ENCODE assay signal across 19 cellular contexts in the genomic region with DNA sequence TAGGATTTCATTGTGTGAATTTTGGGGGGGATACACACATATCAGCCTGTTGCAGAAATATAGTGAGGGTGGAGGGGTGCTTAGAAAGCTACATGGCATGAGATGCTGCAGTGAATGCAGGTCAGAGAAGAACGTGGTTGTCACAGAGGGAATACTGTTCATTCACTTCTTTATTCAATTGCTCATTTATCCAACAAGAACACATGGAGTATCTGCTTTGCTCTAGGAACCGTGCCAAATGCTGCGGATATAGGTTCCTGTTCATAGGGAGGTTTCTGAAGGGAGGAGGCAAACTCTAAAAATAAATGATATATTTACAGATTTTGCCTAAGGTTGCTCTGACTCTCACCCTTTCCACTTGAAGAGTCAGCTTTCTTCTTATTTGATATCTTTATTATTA.
"Had no signal": no experiment of that assay in that cellular context is flagged by ENCODE, and none has a peak within 500 bp of the region (broad histone marks: within the 10 kb centered on the region; RNA-seq: fewer than 3 reads in every experiment).

No MANE protein-coding gene starts in this region.

- H3K4me3 Mint-ChIP-seq: endodermal cell; naive thymus-derived CD8-positive, alpha-beta T cell; neural crest cell; stimulated activated naive B cell treated with anti-CD40 and anti-IgM and Interleukin-4, amounts not matched to agents 10 μg/mL and 1 μg/mL and 100 μg/mL, for 72 hours; stimulated activated naive CD8-positive, alpha-beta T cell treated with anti-CD3 and anti-CD28 coated beads, Interleukin-15, amount 100 ng/mL, for 72 hours had no signal

- H3K27me3 Mint-ChIP-seq: stimulated activated naive CD8-positive, alpha-beta T cell treated with anti-CD3 and anti-CD28 coated beads, Interleukin-15, amount 100 ng/mL, for 72 hours had no signal

- H3K4me3 ChIP-seq: colonic mucosa, heart left ventricle, mucosa of descending colon, skin epidermis, thoracic aorta, transverse colon had no signal

- H3K9me3 Mint-ChIP-seq: endodermal cell; neural crest cell; stimulated activated naive B cell treated with anti-CD40 and anti-IgM and Interleukin-4, amounts not matched to agents 10 μg/mL and 1 μg/mL and 100 μg/mL, for 72 hours; stimulated activated naive CD8-positive, alpha-beta T cell treated with anti-CD3 and anti-CD28 coated beads, Interleukin-15, amount 100 ng/mL, for 72 hours had no signal

- H3K27ac ChIP-seq: colonic mucosa, heart left ventricle, skin epidermis, thoracic aorta, transverse colon had no signal

- H3K27ac Mint-ChIP-seq: endodermal cell; naive thymus-derived CD8-positive, alpha-beta T cell; stimulated activated naive B cell treated with anti-CD40 and anti-IgM and Interleukin-4, amounts not matched to agents 10 μg/mL and 1 μg/mL and 100 μg/mL, for 72 hours; stimulated activated naive CD8-positive, alpha-beta T cell treated with anti-CD3 and anti-CD28 coated beads, Interleukin-15, amount 100 ng/mL, for 72 hours had no signal

- H3K4me1 ChIP-seq: colonic mucosa, transverse colon had no signal

- H3K9me3 ChIP-seq: colonic mucosa, heart left ventricle, mucosa of descending colon, thoracic aorta, transverse colon had no signal

- DNase-seq: colonic mucosa; dermis blood vessel endothelial cell; endodermal cell; erythroblast; heart left ventricle; hippocampal formation; islet precursor cell; mammary epithelial cell; mucosa of descending colon; naive thymus-derived CD8-positive, alpha-beta T cell; posterior cingulate gyrus; stimulated activated CD4-positive, alpha-beta T cell treated with anti-CD3 and anti-CD28 coated beads, Interleukin-2, amount 100 ng/mL, for 24 hours; stimulated activated CD4-positive, alpha-beta T cell treated with anti-CD3 and anti-CD28 coated beads, Interleukin-4, amount 100 ng/mL, for 4 hours; stimulated activated naive B cell treated with anti-CD40 and anti-IgM and Interleukin-4, amounts not matched to agents 10 μg/mL and 1 μg/mL and 100 μg/mL, for 72 hours; stimulated activated naive CD8-positive, alpha-beta T cell treated with anti-CD3 and anti-CD28 coated beads, Interleukin-15, amount 100 ng/mL, for 72 hours; transverse colon had no signal

- H3K36me3 Mint-ChIP-seq: naive thymus-derived CD8-positive, alpha-beta T cell; stimulated activated naive B cell treated with anti-CD40 and anti-IgM and Interleukin-4, amounts not matched to agents 10 μg/mL and 1 μg/mL and 100 μg/mL, for 72 hours had no signal

- H3K27me3 ChIP-seq: colonic mucosa, transverse colon had no signal

- H3K36me3 ChIP-seq: colonic mucosa, heart left ventricle, thoracic aorta, transverse colon had no signal

- H3K4me1 Mint-ChIP-seq: naive thymus-derived CD8-positive, alpha-beta T cell; neural crest cell; stimulated activated naive B cell treated with anti-CD40 and anti-IgM and Interleukin-4, amounts not matched to agents 10 μg/mL and 1 μg/mL and 100 μg/mL, for 72 hours; stimulated activated naive CD8-positive, alpha-beta T cell treated with anti-CD3 and anti-CD28 coated beads, Interleukin-15, amount 100 ng/mL, for 72 hours had no signal
